Comparison of ENCODE assay signal across 34 cellular contexts in the genomic region with DNA sequence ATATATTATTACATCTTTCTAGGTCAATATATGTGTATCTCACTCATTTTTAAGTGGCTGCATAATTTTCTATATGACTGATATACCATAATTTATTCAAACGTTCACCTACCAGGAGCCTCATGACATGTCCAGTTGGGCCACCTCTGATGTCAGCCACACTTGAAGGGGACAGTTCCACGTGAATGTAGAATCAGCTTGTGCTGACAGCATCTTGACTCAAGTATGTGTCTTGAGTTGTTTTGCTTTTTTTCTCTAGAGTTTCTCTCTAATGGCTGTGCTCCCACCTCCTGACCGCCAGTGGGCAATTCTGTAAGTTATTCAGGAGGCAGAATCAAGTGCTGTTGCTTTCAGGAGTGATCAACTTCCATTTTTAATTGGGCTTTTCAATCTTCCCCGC.
"Had no signal": no experiment of that assay in that cellular context is flagged by ENCODE, and none has a peak within 500 bp of the region (broad histone marks: within the 10 kb centered on the region; RNA-seq: fewer than 3 reads in every experiment).

No MANE protein-coding gene starts in this region.

- H3K27me3 ChIP-seq: breast epithelium, colonic mucosa, gastroesophageal sphincter, hepatocyte, pancreas, upper lobe of left lung had no signal

- H3K9me3 Mint-ChIP-seq: activated naive CD4-positive, alpha-beta T cell treated with anti-CD3 and anti-CD28 coated beads, Interleukin-2, amount 50 U/mL, for 24 hours; central memory CD8-positive, alpha-beta T cell; effector memory CD8-positive, alpha-beta T cell; mesothelial cell of epicardium; stimulated activated memory B cell treated with anti-CD40 and anti-IgM and Interleukin-4, amounts not matched to agents 10 μg/mL and 1 μg/mL and 100 μg/mL, for 72 hours had no signal

- H2AFZ ChIP-seq: hepatocyte had no signal

- H3K4me3 ChIP-seq: breast epithelium, colonic mucosa, dorsolateral prefrontal cortex, gastroesophageal sphincter, hepatocyte, left ventricle myocardium inferior, lung, pancreas, prostate gland, upper lobe of left lung had no signal

- H3K9me3 ChIP-seq: breast epithelium, colonic mucosa, gastroesophageal sphincter, left ventricle myocardium inferior, pancreas, prostate gland, upper lobe of left lung had no signal

- H3K4me3 Mint-ChIP-seq: activated CD4-positive, alpha-beta memory T cell treated with anti-CD3 and anti-CD28 coated beads, Interleukin-2, amount 10 ng/mL, durations not matched to agents 7 days and 5 days; activated naive CD4-positive, alpha-beta T cell treated with anti-CD3 and anti-CD28 coated beads, Interleukin-2, amount 50 U/mL, for 24 hours; activated naive CD8-positive, alpha-beta T cell treated with anti-CD3 and anti-CD28 coated beads, Interleukin-2, amount 50 U/mL, for 24 hours; activated T-cell treated with anti-CD3 and anti-CD28 coated beads, Interleukin-2, amount 50 U/mL, for 24 hours; central memory CD8-positive, alpha-beta T cell; effector memory CD8-positive, alpha-beta T cell; mesothelial cell of epicardium; naive thymus-derived CD4-positive, alpha-beta T cell; stimulated activated memory B cell treated with anti-CD40 and anti-IgM and Interleukin-4, amounts not matched to agents 10 μg/mL and 1 μg/mL and 100 μg/mL, for 72 hours; stimulated activated naive CD8-positive, alpha-beta T cell treated with anti-CD3 and anti-CD28 coated beads, Interleukin-15, amount 100 ng/mL, for 72 hours; T-helper 1 cell treated with Interleukin-12 subunit alpha and Interleukin-12 subunit beta and Interleukin-4 antibody, amounts not matched to agents 30 μg/mL and 1 μg/mL, for 36 hours had no signal

- H3K36me3 ChIP-seq: breast epithelium, colonic mucosa, gastroesophageal sphincter, left ventricle myocardium inferior, pancreas, prostate gland, upper lobe of left lung, WERI-Rb-1 had no signal

- H3K4me1 Mint-ChIP-seq: central memory CD8-positive, alpha-beta T cell had no signal

- H3K4me1 ChIP-seq: breast epithelium, colonic mucosa, pancreas, upper lobe of left lung had no signal

- DNase-seq: activated CD4-positive, alpha-beta memory T cell treated with anti-CD3 and anti-CD28 coated beads, Interleukin-2, amount 10 ng/mL, durations not matched to agents 7 days and 5 days; activated CD4-positive, alpha-beta T cell treated with anti-CD3 and anti-CD28 coated beads for 48 hours; activated CD8-positive, alpha-beta memory T cell treated with anti-CD3 and anti-CD28 coated beads, Interleukin-2, amount 50 U/mL, for 48 hours; activated naive CD8-positive, alpha-beta T cell treated with anti-CD3 and anti-CD28 coated beads, Interleukin-2, amount 50 U/mL, for 24 hours; activated T-cell treated with anti-CD3 and anti-CD28 coated beads, Interleukin-2, amount 50 U/mL, for 24 hours; amygdala; colonic mucosa; dorsolateral prefrontal cortex; effector memory CD8-positive, alpha-beta T cell; islet precursor cell; left ventricle myocardium inferior; naive thymus-derived CD4-positive, alpha-beta T cell; nucleus accumbens; pancreas; retina; small intestine; stimulated activated CD4-positive, alpha-beta T cell treated with anti-CD3 and anti-CD28 coated beads, Interleukin-4, amount 100 ng/mL, for 24 hours; stimulated activated naive CD8-positive, alpha-beta T cell treated with anti-CD3 and anti-CD28 coated beads, Interleukin-15, amount 100 ng/mL, for 72 hours; substantia nigra; T-helper 9 cell; upper lobe of left lung; WERI-Rb-1 had no signal

- H3K27ac ChIP-seq: breast epithelium, colonic mucosa, dorsolateral prefrontal cortex, gastroesophageal sphincter, hepatocyte, left ventricle myocardium inferior, pancreas, prostate gland, upper lobe of left lung, WERI-Rb-1 had no signal

- ATAC-seq: activated CD4-positive, CD25-positive, alpha-beta regulatory T cell treated with anti-CD3 and anti-CD28 coated beads, Interleukin-2, amount 50 U/mL, for 24 hours; activated naive CD8-positive, alpha-beta T cell treated with anti-CD3 and anti-CD28 coated beads, Interleukin-2, amount 50 U/mL, for 24 hours; effector memory CD8-positive, alpha-beta T cell; gastroesophageal sphincter; naive thymus-derived CD4-positive, alpha-beta T cell; pancreas; sciatic nerve; stimulated activated memory B cell treated with anti-CD40 and anti-IgM and Interleukin-4, amounts not matched to agents 10 μg/mL and 1 μg/mL and 100 μg/mL, for 72 hours; stimulated activated naive CD8-positive, alpha-beta T cell treated with anti-CD3 and anti-CD28 coated beads, Interleukin-15, amount 100 ng/mL, for 72 hours had no signal

- H3K36me3 Mint-ChIP-seq: mesothelial cell of epicardium; stimulated activated memory B cell treated with anti-CD40 and anti-IgM and Interleukin-4, amounts not matched to agents 10 μg/mL and 1 μg/mL and 100 μg/mL, for 72 hours had no signal

- H3K27ac Mint-ChIP-seq: activated CD4-positive, alpha-beta memory T cell treated with anti-CD3 and anti-CD28 coated beads, Interleukin-2, amount 10 ng/mL, durations not matched to agents 7 days and 5 days; activated naive CD4-positive, alpha-beta T cell treated with anti-CD3 and anti-CD28 coated beads, Interleukin-2, amount 50 U/mL, for 24 hours; activated naive CD8-positive, alpha-beta T cell treated with anti-CD3 and anti-CD28 coated beads, Interleukin-2, amount 50 U/mL, for 24 hours; effector memory CD8-positive, alpha-beta T cell; mesothelial cell of epicardium; naive thymus-derived CD4-positive, alpha-beta T cell; stimulated activated memory B cell treated with anti-CD40 and anti-IgM and Interleukin-4, amounts not matched to agents 10 μg/mL and 1 μg/mL and 100 μg/mL, for 72 hours; stimulated activated naive CD8-positive, alpha-beta T cell treated with anti-CD3 and anti-CD28 coated beads, Interleukin-15, amount 100 ng/mL, for 72 hours; T-helper 1 cell treated with Interleukin-12 subunit alpha and Interleukin-12 subunit beta and Interleukin-4 antibody, amounts not matched to agents 30 μg/mL and 1 μg/mL, for 36 hours had no signal

- H3K79me2 ChIP-seq: hepatocyte had no signal

- H3K4me2 ChIP-seq: hepatocyte had no signal

- H3K27me3 Mint-ChIP-seq: activated naive CD4-positive, alpha-beta T cell treated with anti-CD3 and anti-CD28 coated beads, Interleukin-2, amount 50 U/mL, for 24 hours; activated T-cell treated with anti-CD3 and anti-CD28 coated beads, Interleukin-2, amount 50 U/mL, for 24 hours; stimulated activated memory B cell treated with anti-CD40 and anti-IgM and Interleukin-4, amounts not matched to agents 10 μg/mL and 1 μg/mL and 100 μg/mL, for 72 hours; stimulated activated naive CD8-positive, alpha-beta T cell treated with anti-CD3 and anti-CD28 coated beads, Interleukin-15, amount 100 ng/mL, for 72 hours had no signal
